Comparison of ENCODE assay signal across 7 cellular contexts in the genomic region with DNA sequence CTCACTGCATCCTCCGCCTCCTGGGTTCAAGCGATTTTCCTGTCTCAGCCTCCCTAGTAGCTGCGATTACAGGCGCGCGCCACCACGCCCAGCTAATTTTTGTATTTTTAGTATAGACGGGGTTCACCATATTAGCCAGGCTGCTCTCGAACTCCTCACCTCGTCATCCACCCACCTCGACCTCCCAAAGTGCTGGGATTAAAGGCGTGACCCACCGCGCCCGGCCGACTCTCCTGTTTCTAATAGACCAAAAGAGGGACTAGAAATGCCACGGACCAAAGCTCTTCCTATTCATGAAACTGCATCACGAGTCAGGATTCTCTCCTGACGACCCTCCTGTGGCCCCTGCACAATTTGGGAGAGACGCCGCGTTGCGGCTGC. TPM values are rescaled to one million over a fixed set of nuclear protein-coding genes. Genes with fewer than 3 reads are reported as not detected.
DNase-seq lines count a peak whose midpoint lies in the region; ATAC-seq and TF ChIP-seq lines count a peak whose summit lies in the region.

No MANE protein-coding gene starts in this region.

- H3K27me3 ChIP-seq in H9 (ENCODE audit: insufficient read depth, low read length) (no peaks in the 10 kb centered on the region), smooth muscle cell (ENCODE audit: low read depth) (no peaks in the 10 kb centered on the region)

- H3K79me1 ChIP-seq in H9 (ENCODE audit: insufficient read depth, low read depth, low read length, poor library complexity, severe bottlenecking): no peaks in the 10 kb centered on the region

- no peak overlapping the region for H4K8ac ChIP-seq in H9 (replicated peaks; ENCODE audit: insufficient read length, low read depth, low read length)

- peak overlapping the region; percentile 90 for H3K14ac ChIP-seq in H9 (ENCODE audit: insufficient read depth, low read length)

- CTCF ChIA-PET in WTC11 (lab: Charles Lee): interaction anchor here (1.4 to 2.2 kb wide), 2 partner anchors 17 to 68 kb away, joined by 3 to 13 read pairs; partner anchors contain the start of gene ZNF100

- H3K36me3 ChIP-seq in smooth muscle cell (ENCODE audit: low read depth): no peaks in the 10 kb centered on the region

- H3T11ph ChIP-seq in H9 (ENCODE audit: low read length): no peak overlapping the region

- no peak overlapping the region for H2AFZ ChIP-seq in H9 (ENCODE audit: low read length)
- H2AFZ ChIP-seq in smooth muscle cell (ENCODE audit: low read depth): peak overlapping the region; percentile 90

- peak overlapping the region; percentile 79 for H3K27ac ChIP-seq in H9 (ENCODE audit: insufficient read length, low read depth, low read length)
- H3K27ac ChIP-seq in smooth muscle cell (ENCODE audit: low read depth): peak overlapping the region; percentile 95

- H3K9ac ChIP-seq in H9 (ENCODE audit: extremely low read depth, insufficient read length, low read length): peak overlapping the region; percentile 97
- peak overlapping the region; percentile 92 for H3K9ac ChIP-seq in smooth muscle cell (ENCODE audit: low read depth)

- H3K79me2 ChIP-seq in H9 (ENCODE audit: insufficient read depth, low read length) (no peaks in the 10 kb centered on the region; the same call in 1 of the 2 replicates), smooth muscle cell (ENCODE audit: low read depth) (peaks cover 52% of the 10 kb centered on the region)

- no peak overlapping the region for H2BK15ac ChIP-seq in H9 (ENCODE audit: low read depth, low read length)

- peaks cover 11 to 29% of the 10 kb centered on the region in 2 experiments for H3K9me3 Mint-ChIP-seq in H9
- peaks cover 5% of the 10 kb centered on the region; the same call in 1 of the 2 replicates for H3K9me3 Mint-ChIP-seq in WTC11

- H4K5ac ChIP-seq in H9 (ENCODE audit: insufficient read length, low read depth, low read length): peak overlapping the region; percentile 7

- H3K4me1 ChIP-seq in H9 (ENCODE audit: insufficient read depth, low read length) (no peaks in the 10 kb centered on the region), smooth muscle cell (ENCODE audit: low read depth) (peaks cover 6% of the 10 kb centered on the region)

- H4K20me1 ChIP-seq in H9 (ENCODE audit: control insufficient read depth, insufficient read depth, insufficient read length) (no peaks in the 10 kb centered on the region), smooth muscle cell (ENCODE audit: low read depth) (peaks cover 4% of the 10 kb centered on the region)

- POLR2A ChIA-PET in WTC11 (lab: Charles Lee): interaction anchor here (0.5 to 3.5 kb wide), 13 partner anchors 8 to 1439 kb away, joined by 3 to 68 read pairs (median 4); partner anchors contain the start of genes ZNF100 and ZNF738

- no peak overlapping the region for H2BK20ac ChIP-seq in H9 (ENCODE audit: low read depth, low read length, poor library complexity, severe bottlenecking)

- peak overlapping the region; percentile 91 for H3K4me3 ChIP-seq in smooth muscle cell

- H3K18ac ChIP-seq in H9 (ENCODE audit: insufficient read length, low read depth, low read length): peak overlapping the region; percentile 79

- H3K23me2 ChIP-seq in H9 (ENCODE audit: insufficient read length, low read depth, low read length, poor library complexity, severe bottlenecking): no peaks in the 10 kb centered on the region

- ATAC-seq in WTC11 (no peak), left ventricle myocardium superior (peak; percentile 16), GM19328 (IDR thresholded peaks at IDR 0.05; ENCODE audit: unreplicated experiment) (no peak)

- no peak overlapping the region for H3K23ac ChIP-seq in H9 (ENCODE audit: insufficient read length, low read depth, low read length)

- no peak overlapping the region for H2BK120ac ChIP-seq in H9 (ENCODE audit: low read depth, low read length, poor library complexity, severe bottlenecking)

- no peak for TF ChIP-seq CTCF in H9 (conservative IDR thresholded peaks at IDR 0.05)
- no peak for TF ChIP-seq CTCF in WTC11 (IDR thresholded peaks at IDR 0.05)
- TF ChIP-seq CTCF in smooth muscle cell (IDR thresholded peaks at IDR 0.05; ENCODE audit: borderline replicate concordance, insufficient read depth, poor library complexity, severe bottlenecking): no peak

- H3K27ac Mint-ChIP-seq in H9 (peak overlapping the region; percentile 100), WTC11 (peak overlapping the region; percentile 100)

- no peak overlapping the region; the same call in 1 of the 2 replicates for H3K4ac ChIP-seq in H9 (ENCODE audit: low read depth, low read length)

- H3K27me3 Mint-ChIP-seq in H9 (ENCODE audit: low read depth) (peaks cover 2% of the 10 kb centered on the region; the same call in 1 of the 2 replicates), WTC11 (ENCODE audit: low read depth) (no peaks in the 10 kb centered on the region; the same call in 1 of the 2 replicates)

- peak overlapping the region; percentile 41 for H3K56ac ChIP-seq in H9 (ENCODE audit: insufficient read length, low read depth, low read length)

- no peak overlapping the region for H2AK5ac ChIP-seq in H9 (ENCODE audit: insufficient read length, low read length)

- intact Hi-C loops in left ventricle myocardium superior (cut with micrococcal nuclease): loop anchor here (5.0 kb wide), 1 partner anchor 68 kb away; the partner anchor contains the start of gene ZNF100

- H3K4me3 Mint-ChIP-seq in H9 (peak overlapping the region; percentile 95 to 98), WTC11 (peak overlapping the region; percentile 99)

- H4K91ac ChIP-seq in H9 (ENCODE audit: insufficient read length, low read depth, low read length): no peak overlapping the region

- peaks cover 6 to 18% of the 10 kb centered on the region in 2 experiments for H3K4me1 Mint-ChIP-seq in H9
- H3K4me1 Mint-ChIP-seq in WTC11: peaks cover 13% of the 10 kb centered on the region

- H3F3A ChIP-seq in smooth muscle cell (ENCODE audit: low read depth): peaks cover 12% of the 10 kb centered on the region

- H3K9me3 ChIP-seq in H9 (ENCODE audit: control insufficient read depth, low read depth, low read length): no peaks in the 10 kb centered on the region
- no peaks in the 10 kb centered on the region for H3K9me3 ChIP-seq in smooth muscle cell (replicated peaks; ENCODE audit: low read depth)

- WGBS in H9 (ENCODE audit: extremely low coverage, insufficient read length, low lambda C conversion rate): no CpG with 5 or more reads among the region's 23 CpGs
- 12% methylated on average over 23 of the region's 23 CpGs for WGBS in smooth muscle cell (ENCODE audit: low lambda C conversion rate)

- H2BK5ac ChIP-seq in H9 (ENCODE audit: insufficient read length, low read length): peak overlapping the region; percentile 3

- H3K4me2 ChIP-seq in H9 (ENCODE audit: insufficient read depth, insufficient read length, low read length): peak overlapping the region; percentile 70
- H3K4me2 ChIP-seq in smooth muscle cell: peak overlapping the region; percentile 97

- DNase-seq in H9 (no peak), WTC11 (ENCODE audit: low spot score) (no peak), left ventricle myocardium superior (peak; percentile 40), smooth muscle cell (lab: John Stamatoyannopoulos, UW; ENCODE audit: unreplicated experiment) (no peak), NCI-H345 treated with DMSO at 0.1 percent for 48 hours (lab: John Stamatoyannopoulos, UW; ENCODE audit: unreplicated experiment) (no peak), putamen (ENCODE audit: low spot score) (no peak)

- H3K36me3 Mint-ChIP-seq in H9 (ENCODE audit: insufficient read depth in 1 of 3, low read depth in 3 of 3) (peaks cover 50 to 55% (median 51%) of the 10 kb centered on the region in 3 experiments), WTC11 (peaks cover 52% of the 10 kb centered on the region)

- H2BK12ac ChIP-seq in H9 (ENCODE audit: insufficient read length, low read depth, low read length): no peak overlapping the region

TF ChIP-seq in WTC11, 78 proteins besides CTCF, POLR2A, EP300 and RAD21:
- TF ChIP-seq MXD4 (CRISPR knock-in tag; IDR thresholded peaks at IDR 0.05; ENCODE audit: borderline replicate concordance): no peak
- TF ChIP-seq, protein P1, sequence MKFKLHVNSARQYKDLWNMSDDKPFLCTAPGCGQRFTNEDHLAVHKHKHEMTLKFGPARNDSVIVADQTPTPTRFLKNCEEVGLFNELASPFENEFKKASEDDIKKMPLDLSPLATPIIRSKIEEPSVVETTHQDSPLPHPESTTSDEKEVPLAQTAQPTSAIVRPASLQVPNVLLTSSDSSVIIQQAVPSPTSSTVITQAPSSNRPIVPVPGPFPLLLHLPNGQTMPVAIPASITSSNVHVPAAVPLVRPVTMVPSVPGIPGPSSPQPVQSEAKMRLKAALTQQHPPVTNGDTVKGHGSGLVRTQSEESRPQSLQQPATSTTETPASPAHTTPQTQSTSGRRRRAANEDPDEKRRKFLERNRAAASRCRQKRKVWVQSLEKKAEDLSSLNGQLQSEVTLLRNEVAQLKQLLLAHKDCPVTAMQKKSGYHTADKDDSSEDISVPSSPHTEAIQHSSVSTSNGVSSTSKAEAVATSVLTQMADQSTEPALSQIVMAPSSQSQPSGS (CRISPR knock-in tag; IDR thresholded peaks at IDR 0.05; ENCODE audit: borderline replicate concordance, low read depth): peak; percentile 9; the same call in 1 of the 2 replicates

RNA-seq across cellular contexts. Expression of gene ZNF43, which starts 0.6 kb away (rescaled TPM):
- 49.6 and 51.6 TPM in 2 replicates for total RNA-seq in H9 (2021)
- total RNA-seq in WTC11 (2021): 37.9 to 55.2 TPM (median 38.5 TPM) in 3 replicates
- total RNA-seq in left ventricle myocardium superior: 4.4 TPM
- 16.4 and 19.5 TPM in 2 replicates for total RNA-seq in smooth muscle cell
- polyA plus RNA-seq in smooth muscle cell: 5.1 and 7.2 TPM in 2 replicates
